ENCODE assay signal across 19 cellular contexts in genomic region chr6:34597605-34598353, GRCh38. TPM values are rescaled to one million over a fixed set of nuclear protein-coding genes. Genes with fewer than 3 reads are reported as not detected.
DNase-seq lines count a peak whose midpoint lies in the region; ATAC-seq and TF ChIP-seq lines count a peak whose summit lies in the region.
"Had no signal": no experiment of that assay in that cellular context is flagged by ENCODE, and none has a peak within 500 bp of the region (broad histone marks: within the 10 kb centered on the region; RNA-seq: fewer than 3 reads in every experiment).

No MANE protein-coding gene starts in this region.

- H3K4me1 Mint-ChIP-seq in CD8-positive, alpha-beta T cell (ENCODE audit: low read depth), result peaks cover 66% of the 10 kb centered on the region
- H3K4me1 Mint-ChIP-seq in T-cell, result peaks cover 44 to 70% (median 61%) of the 10 kb centered on the region in 3 donors

- peaks cover 3% of the 10 kb centered on the region for H3K4me1 ChIP-seq in CD8-positive, alpha-beta T cell (ENCODE audit: insufficient read depth, low read length)
- H3K4me1 ChIP-seq in esophagus squamous epithelium (peaks cover 13 to 75% (median 17%) of the 10 kb centered on the region in 3 donors), skeletal muscle satellite cell (ENCODE audit: control insufficient read depth, insufficient read depth, low read length) (peaks cover 42% of the 10 kb centered on the region)

- no peaks in the 10 kb centered on the region for H3K27me3 ChIP-seq in CD8-positive, alpha-beta T cell (ENCODE audit: insufficient read depth, low read length)
- H3K27me3 ChIP-seq in esophagus squamous epithelium (no peaks in the 10 kb centered on the region), skeletal muscle satellite cell (ENCODE audit: control insufficient read depth, insufficient read depth, low read length) (no peaks in the 10 kb centered on the region)
- H3K27me3 ChIP-seq: BLaER1 treated with 17β-estradiol and CSF1 and Interleukin-3, amounts not matched to agents 10 nM and 100 nM; foreskin keratinocyte; neutrophil had no signal

- no peak overlapping the region for H3K4me3 Mint-ChIP-seq in CD8-positive, alpha-beta T cell
- H3K4me3 Mint-ChIP-seq in T-cell, result no peak overlapping the region

- TF ChIP-seq POLR2A in esophagus squamous epithelium (IDR thresholded peaks at IDR 0.05), result no peak

- no peak for DNase-seq in CD8-positive, alpha-beta T cell
- no peak for DNase-seq in T-cell
- DNase-seq in esophagus squamous epithelium (lab: John Stamatoyannopoulos, UW), result no peak
- no peak for DNase-seq in GM19238 (ENCODE audit: insufficient read length, low spot score)
- DNase-seq in activated effector memory CD4-positive, alpha-beta T cell treated with anti-CD3 and anti-CD28 coated beads, Interleukin-2, amount 50 U/mL, for 16 hours, result no peak
- no peak for DNase-seq in NCI-H1930 (lab: John Stamatoyannopoulos, UW)
- DNase-seq in AG08395 (ENCODE audit: low spot score), result no peak
- DNase-seq: activated CD4-positive, alpha-beta T cell treated with anti-CD3 and anti-CD28 coated beads, Interleukin-2, amount 50 U/mL, for 4 hours; activated gamma-delta T cell treated with Interleukin-2 at 50 U/mL for 16 hours; foreskin keratinocyte; NCI-H1092 treated with DMSO at 0.1 percent for 48 hours; stimulated activated CD4-positive, alpha-beta T cell treated with anti-CD3 and anti-CD28 coated beads, Interleukin-4, amount 100 ng/mL, for 4 hours; T-helper 9 cell had no signal

- H3K9me3 ChIP-seq in CD8-positive, alpha-beta T cell (ENCODE audit: low read length), result no peaks in the 10 kb centered on the region
- no peaks in the 10 kb centered on the region for H3K9me3 ChIP-seq in esophagus squamous epithelium
- no peaks in the 10 kb centered on the region for H3K9me3 ChIP-seq in skeletal muscle satellite cell (replicated peaks; ENCODE audit: low read length)
- H3K9me3 ChIP-seq: BLaER1 treated with 17β-estradiol and CSF1 and Interleukin-3, amounts not matched to agents 10 nM and 100 nM; neutrophil had no signal

- no peaks in the 10 kb centered on the region for H3K36me3 ChIP-seq in CD8-positive, alpha-beta T cell (ENCODE audit: insufficient read depth, low read length)
- H3K36me3 ChIP-seq in esophagus squamous epithelium (peaks cover 0 to 9% (median 0%) of the 10 kb centered on the region in 3 donors), skeletal muscle satellite cell (ENCODE audit: insufficient read depth, low read length) (peaks cover 3% of the 10 kb centered on the region)

- no peak for ATAC-seq in CD8-positive, alpha-beta T cell
- ATAC-seq in T-cell (replicated peaks in 1 of 4), result no peak
- ATAC-seq: foreskin keratinocyte had no signal

- peak overlapping the region; percentile 52 for H3K4me2 ChIP-seq in skeletal muscle satellite cell (ENCODE audit: low read length)
- H3K4me2 ChIP-seq: BLaER1 treated with 17β-estradiol and CSF1 and Interleukin-3, amounts not matched to agents 10 nM and 100 nM had no signal

- H3K27ac Mint-ChIP-seq in CD8-positive, alpha-beta T cell, result peak overlapping the region; percentile 81
- peak overlapping the region; percentile 13 to 51 for H3K27ac Mint-ChIP-seq in T-cell

- H3K27ac ChIP-seq in CD8-positive, alpha-beta T cell (ENCODE audit: low read depth, low read length), result no peak overlapping the region
- H3K27ac ChIP-seq in esophagus squamous epithelium, result peak overlapping the region in 3 of 4 donors; percentile 16 to 40 (median 36)
- H3K27ac ChIP-seq: BLaER1 treated with 17β-estradiol and CSF1 and Interleukin-3, amounts not matched to agents 10 nM and 100 nM; foreskin keratinocyte had no signal

- H3K36me3 Mint-ChIP-seq in CD8-positive, alpha-beta T cell, result peaks cover 54% of the 10 kb centered on the region
- peaks cover 10% of the 10 kb centered on the region for H3K36me3 Mint-ChIP-seq in T-cell
- H3K36me3 Mint-ChIP-seq: brain had no signal

- POLR2A ChIA-PET in CD8-positive, alpha-beta T cell (lab: Charles Lee), result no interaction called here
- POLR2A ChIA-PET in T-cell (lab: Charles Lee), result interaction anchor here in 1 of 2 donors (0.6 kb wide), 1 partner anchor 1188 kb away, joined by 11 read pairs; no protein-coding TSS in a partner anchor

- no peak for TF ChIP-seq CTCF in CD8-positive, alpha-beta T cell (IDR thresholded peaks at IDR 0.05)
- no peak for TF ChIP-seq CTCF in esophagus squamous epithelium (IDR thresholded peaks at IDR 0.05)

- H3K9me3 Mint-ChIP-seq in CD8-positive, alpha-beta T cell, result no peaks in the 10 kb centered on the region
- H3K9me3 Mint-ChIP-seq in T-cell, result no peaks in the 10 kb centered on the region
- H3K9me3 Mint-ChIP-seq: brain had no signal

- no peak overlapping the region for H3K4me3 ChIP-seq in CD8-positive, alpha-beta T cell (ENCODE audit: low read depth, low read length)
- no peak overlapping the region for H3K4me3 ChIP-seq in esophagus squamous epithelium
- H3K4me3 ChIP-seq in skeletal muscle satellite cell (ENCODE audit: low read length), result no peak overlapping the region
- H3K4me3 ChIP-seq: BLaER1 treated with 17β-estradiol and CSF1 and Interleukin-3, amounts not matched to agents 10 nM and 100 nM had no signal

- intact Hi-C loops in CD8-positive, alpha-beta T cell (cut with DNase I, micrococcal nuclease), result no loop called here
- intact Hi-C loops in esophagus squamous epithelium (cut with DNase I), result no loop called here

- CTCF ChIA-PET in CD8-positive, alpha-beta T cell (lab: Charles Lee), result interaction anchor here (1.1 to 1.4 kb wide), 3 partner anchors 10 to 13 kb away, joined by 3 to 5 read pairs (median 4); no protein-coding TSS in a partner anchor
- CTCF ChIA-PET in T-cell (lab: Charles Lee), result interaction anchor here in 1 of 2 donors (5.5 kb wide), 1 partner anchor 12 kb away, joined by 39 read pairs; no protein-coding TSS in a partner anchor

- H3K27me3 Mint-ChIP-seq in CD8-positive, alpha-beta T cell (ENCODE audit: low read depth), result no peaks in the 10 kb centered on the region
- no peaks in the 10 kb centered on the region for H3K27me3 Mint-ChIP-seq in T-cell

- 68 to 81% methylated on average over 3 of the region's 3 CpGs for WGBS in esophagus squamous epithelium, 2 donors

- H3K9ac ChIP-seq in skeletal muscle satellite cell (ENCODE audit: low read depth, low read length), result no peak overlapping the region
- H3K9ac ChIP-seq: BLaER1 treated with 17β-estradiol and CSF1 and Interleukin-3, amounts not matched to agents 10 nM and 100 nM had no signal

RNA-seq across cellular contexts. Expression of gene SPDEF, which starts 41.6 kb away (rescaled TPM):
- total RNA-seq in CD8-positive, alpha-beta T cell, result under 1 TPM; 0.22 to 0.43 TPM
- total RNA-seq in T-cell, result under 1 TPM in 3 of 5 donors, not detected in 2; 0.15 to 0.35 (median 0.30) TPM
- total RNA-seq in esophagus squamous epithelium, result under 1 TPM in 1 of 4 donors, not detected in 3; 0.79 TPM
- not detected in 2 replicates for total RNA-seq in skeletal muscle satellite cell (2012; rRNA removed)
- total RNA-seq: Daoy, foreskin keratinocyte, H4 had no signal
